ENCODE assay signal across 17 cellular contexts in genomic region chr16:19857593-19857992, GRCh38. TPM values are rescaled to one million over a fixed set of nuclear protein-coding genes. Genes with fewer than 3 reads are reported as not detected.
"Had no signal": no experiment of that assay in that cellular context is flagged by ENCODE, and none has a peak within 500 bp of the region (broad histone marks: within the 10 kb centered on the region; RNA-seq: fewer than 3 reads in every experiment).

No MANE protein-coding gene starts in this region.

- DNase-seq: activated CD4-positive, alpha-beta T cell treated with anti-CD3 and anti-CD28 coated beads for 36 hours; activated CD4-positive, alpha-beta T cell treated with anti-CD3 and anti-CD28 coated beads, Interleukin-2, amount 50 U/mL, for 48 hours; activated gamma-delta T cell treated with Interleukin-2 at 50 U/mL for 16 hours; adrenal gland; colonic mucosa; naive thymus-derived CD4-positive, alpha-beta T cell; stimulated activated CD4-positive, alpha-beta T cell treated with anti-CD3 and anti-CD28 coated beads, Interleukin-4, amount 100 ng/mL, for 4 hours; uterus; WERI-Rb-1 had no signal

- H3K9me3 ChIP-seq: adrenal gland, colonic mucosa, pancreas, tibial artery, uterus had no signal

- H3K27ac ChIP-seq: adrenal gland, colonic mucosa, pancreas, tibial artery, uterus, WERI-Rb-1 had no signal

- H3K4me1 ChIP-seq: adrenal gland, colonic mucosa, pancreas, tibial artery, uterus had no signal

- H3K4me3 Mint-ChIP-seq: activated CD4-positive, alpha-beta T cell treated with anti-CD3 and anti-CD28 coated beads for 36 hours; activated T-helper 1 cell treated with anti-CD3 and anti-CD28 coated beads, Interleukin-12 subunit alpha, Interleukin-12 subunit beta, Interleukin-2, Interleukin-4 antibody, amounts not matched to agents 30 ng/mL and 10 ng/mL and 1 ng/mL, durations not matched to agents 14 hours and 24 hours and 36 hours; memory B cell; naive thymus-derived CD4-positive, alpha-beta T cell; stimulated activated memory B cell treated with anti-CD40 and anti-IgM and Interleukin-4, amounts not matched to agents 10 μg/mL and 1 μg/mL and 100 μg/mL, for 72 hours had no signal

- H3K4me1 Mint-ChIP-seq: activated CD4-positive, alpha-beta T cell treated with anti-CD3 and anti-CD28 coated beads for 36 hours; memory B cell; naive thymus-derived CD4-positive, alpha-beta T cell had no signal

- H3K27ac Mint-ChIP-seq: activated CD4-positive, alpha-beta T cell treated with anti-CD3 and anti-CD28 coated beads for 36 hours; activated naive CD4-positive, alpha-beta T cell treated with anti-CD3 and anti-CD28 coated beads, Interleukin-2, amount 50 U/mL, for 72 hours; activated T-helper 1 cell treated with anti-CD3 and anti-CD28 coated beads, Interleukin-12 subunit alpha, Interleukin-12 subunit beta, Interleukin-2, Interleukin-4 antibody, amounts not matched to agents 30 ng/mL and 10 ng/mL and 1 ng/mL, durations not matched to agents 14 hours and 24 hours and 36 hours; memory B cell; stimulated activated memory B cell treated with anti-CD40 and anti-IgM and Interleukin-4, amounts not matched to agents 10 μg/mL and 1 μg/mL and 100 μg/mL, for 72 hours had no signal

- H3K9me3 Mint-ChIP-seq: activated naive CD4-positive, alpha-beta T cell treated with anti-CD3 and anti-CD28 coated beads, Interleukin-2, amount 50 U/mL, for 72 hours; activated T-helper 1 cell treated with anti-CD3 and anti-CD28 coated beads, Interleukin-12 subunit alpha, Interleukin-12 subunit beta, Interleukin-2, Interleukin-4 antibody, amounts not matched to agents 30 ng/mL and 10 ng/mL and 1 ng/mL, durations not matched to agents 14 hours and 24 hours and 36 hours; memory B cell; stimulated activated memory B cell treated with anti-CD40 and anti-IgM and Interleukin-4, amounts not matched to agents 10 μg/mL and 1 μg/mL and 100 μg/mL, for 72 hours had no signal

- H3K36me3 ChIP-seq: adrenal gland, colonic mucosa, uterus had no signal

- H3K4me3 ChIP-seq: adrenal gland, colonic mucosa, pancreas, smooth muscle cell, tibial artery, uterus had no signal

- H3K36me3 Mint-ChIP-seq: activated naive CD4-positive, alpha-beta T cell treated with anti-CD3 and anti-CD28 coated beads, Interleukin-2, amount 50 U/mL, for 72 hours; memory B cell; stimulated activated memory B cell treated with anti-CD40 and anti-IgM and Interleukin-4, amounts not matched to agents 10 μg/mL and 1 μg/mL and 100 μg/mL, for 72 hours had no signal

- H3K27me3 ChIP-seq: adrenal gland, colonic mucosa, pancreas, tibial artery, uterus had no signal

RNA-seq across cellular contexts. Expression of gene GPRC5B, which starts 27.1 kb away (rescaled TPM):
- total RNA-seq: activated T-helper 1 cell treated with anti-CD3 and anti-CD28 coated beads, Interleukin-12 subunit alpha, Interleukin-12 subunit beta, Interleukin-2, Interleukin-4 antibody, amounts not matched to agents 30 ng/mL and 10 ng/mL and 1 ng/mL, durations not matched to agents 14 hours and 24 hours and 36 hours; T-helper 2 cell treated with Interferon-gamma antibody and Interleukin-4, amounts not matched to agents 100 ng/mL and 5 ng/mL, for 36 hours had no signal
